8 cellular contexts compared by ENCODE assay signal in the genomic region with DNA sequence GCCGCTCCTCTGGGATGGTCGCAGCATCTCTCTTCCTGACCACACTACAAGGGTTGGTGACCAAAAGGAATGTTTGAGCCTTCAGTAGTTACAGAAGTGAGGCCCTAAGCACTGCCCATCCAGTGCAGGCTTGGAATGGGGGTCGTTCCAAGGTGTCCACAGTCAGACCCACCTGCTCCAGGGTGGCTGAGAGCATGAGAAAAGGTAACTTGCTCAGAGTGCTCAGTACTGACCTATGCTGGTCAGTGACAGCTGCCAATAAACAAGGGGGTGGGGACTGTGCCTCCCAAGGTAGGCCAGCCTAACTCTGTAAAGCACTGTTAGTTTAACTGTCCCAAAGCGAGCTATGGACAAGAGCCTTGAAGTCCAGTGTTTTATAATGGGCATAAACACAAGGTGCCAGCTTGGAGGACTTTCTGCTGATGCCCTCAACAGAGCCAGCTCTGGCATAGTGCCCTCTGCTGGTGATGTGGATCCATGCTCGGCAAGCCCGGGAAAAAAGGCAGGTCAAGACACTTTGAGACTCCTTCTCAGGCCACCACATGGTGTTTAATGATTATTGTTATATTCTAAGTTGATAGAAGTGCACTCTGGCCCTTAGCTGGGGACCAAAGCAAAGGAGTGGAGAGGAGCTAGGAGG.
DNase-seq lines count a peak whose midpoint lies in the region; ATAC-seq and TF ChIP-seq lines count a peak whose summit lies in the region.

No MANE protein-coding gene starts in this region.

- H3K27me3 ChIP-seq in SK-N-SH (ENCODE audit: insufficient read depth) (no peaks in the 10 kb centered on the region), adipocyte (replicated peaks; ENCODE audit: control insufficient read depth, insufficient read depth, low read length) (no peaks in the 10 kb centered on the region), heart right ventricle (peaks cover 0 to 7% (median 0%) of the 10 kb centered on the region in 7 donors), gastrocnemius medialis (no peaks in the 10 kb centered on the region)

- H3K4me3 ChIP-seq in SK-N-SH (ENCODE audit: low read depth in 2 of 2, low read length in 1 of 2) (no peak overlapping the region), adipocyte (ENCODE audit: low read length) (no peak overlapping the region), heart right ventricle (no peak overlapping the region), gastrocnemius medialis (no peak overlapping the region)

- CTCF ChIA-PET in SK-N-SH (lab: Yijun Ruan, JAX), result interaction anchor here (0.6 to 8.6 kb wide), 57 partner anchors 8 to 600 kb away, joined by 3 to 166 read pairs (median 4); no protein-coding TSS in a partner anchor

- H3K9me3 ChIP-seq in SK-N-SH (no peaks in the 10 kb centered on the region), adipocyte (ENCODE audit: control insufficient read depth, low read length) (no peaks in the 10 kb centered on the region), heart right ventricle (no peaks in the 10 kb centered on the region), gastrocnemius medialis (no peaks in the 10 kb centered on the region)

- no peak overlapping the region for H3K4me2 ChIP-seq in SK-N-SH

- H3K27ac ChIP-seq in SK-N-SH (ENCODE audit: low read depth in 2 of 2, low read length in 1 of 2), result no peak overlapping the region
- no peak overlapping the region for H3K27ac ChIP-seq in heart right ventricle
- H3K27ac ChIP-seq in gastrocnemius medialis, result no peak overlapping the region

- no peaks in the 10 kb centered on the region for H3F3A ChIP-seq in SK-N-SH (replicated peaks; ENCODE audit: insufficient read depth)

- peak; percentile 68 for TF ChIP-seq RAD21 in SK-N-SH (IDR thresholded peaks at IDR 0.05; ENCODE audit: low read length)

- no peaks in the 10 kb centered on the region for H3K4me1 ChIP-seq in SK-N-SH (ENCODE audit: control insufficient read depth in 1 of 2, insufficient read depth in 2 of 2, low read depth in 1 of 2, low read length in 1 of 2)
- H3K4me1 ChIP-seq in adipocyte (ENCODE audit: control insufficient read depth, insufficient read depth, low read length), result peaks cover 3% of the 10 kb centered on the region
- no peaks in the 10 kb centered on the region for H3K4me1 ChIP-seq in heart right ventricle
- no peaks in the 10 kb centered on the region for H3K4me1 ChIP-seq in gastrocnemius medialis

- H4K20me1 ChIP-seq in SK-N-SH (ENCODE audit: insufficient read depth), result no peaks in the 10 kb centered on the region

- H3K79me2 ChIP-seq in SK-N-SH (ENCODE audit: insufficient read depth), result no peaks in the 10 kb centered on the region

- intact Hi-C loops in heart right ventricle (cut with DNase I), result loop anchor here (1.0 to 10.0 kb wide), 7 partner anchors 154 to 339 kb away; no protein-coding TSS in a partner anchor
- intact Hi-C loops in gastrocnemius medialis (cut with DNase I; ENCODE audit: low total_unique reads), result loop anchor here (1.0 to 5.0 kb wide), 2 partner anchors 209 to 338 kb away; no protein-coding TSS in a partner anchor

- H2AFZ ChIP-seq in SK-N-SH (ENCODE audit: low read depth), result no peak overlapping the region

- TF ChIP-seq EP300 in SK-N-SH (IDR thresholded peaks at IDR 0.05; ENCODE audit: borderline replicate concordance in 1 of 2, low read depth in 1 of 2, low read length in 1 of 2), result no peak

- H3K9ac ChIP-seq in SK-N-SH, result no peak overlapping the region
- no peak overlapping the region for H3K9ac ChIP-seq in adipocyte (ENCODE audit: low read length)

- 61% methylated on average over 5 of the region's 6 CpGs for WGBS in SK-N-SH (ENCODE audit: low lambda C conversion rate)
- 51% methylated on average over 6 of the region's 6 CpGs for WGBS in heart right ventricle, 2 donors

- no peak for TF ChIP-seq POLR2A in gastrocnemius medialis (IDR thresholded peaks at IDR 0.05)

- peak; percentile 89 for DNase-seq in DMS 273 (lab: John Stamatoyannopoulos, UW; ENCODE audit: unreplicated experiment)
- peak; percentile 59 for DNase-seq in KBM-7
- peak; percentile 45 for DNase-seq in SK-N-SH
- peak; percentile 62 for DNase-seq in adipocyte (ENCODE audit: low read depth)
- DNase-seq in heart right ventricle, result peak; percentile 18 to 44
- DNase-seq in gastrocnemius medialis, result peak; percentile 9 to 24
- no peak for DNase-seq in OCI-M2 (lab: John Stamatoyannopoulos, UW; ENCODE audit: unreplicated experiment)

- POLR2A ChIA-PET in SK-N-SH (lab: Yijun Ruan, JAX), result no interaction called here

- peak; percentile 70 for ATAC-seq in GM21360 (IDR thresholded peaks at IDR 0.05; ENCODE audit: unreplicated experiment)
- ATAC-seq in heart right ventricle, result peak in 6 of 8 donors; percentile 7 to 53 (median 40)
- peak in 1 of 2 donors; percentile 58 for ATAC-seq in gastrocnemius medialis

- H3K36me3 ChIP-seq in SK-N-SH (replicated peaks in 1 of 2; ENCODE audit: control insufficient read depth in 1 of 2, insufficient read depth in 2 of 2, low read length in 1 of 2) (no peaks in the 10 kb centered on the region), adipocyte (ENCODE audit: control insufficient read depth, insufficient read depth, low read length, severe bottlenecking) (no peaks in the 10 kb centered on the region), heart right ventricle (no peaks in the 10 kb centered on the region), gastrocnemius medialis (no peaks in the 10 kb centered on the region)

- in situ Hi-C loops in KBM-7 (cut with MboI; ENCODE audit: low pct_unique_long_range_greater_than_20kb, low sequenced_read_pairs) (loop anchor here (25.0 kb wide), 1 partner anchor 339 kb away; no protein-coding TSS in a partner anchor), gastrocnemius medialis (cut with MboI; ENCODE audit: low sequenced_read_pairs in 4 of 4) (loop anchor here in 3 of 4 donors (5.0 to 10.0 kb wide), 4 partner anchors 207 to 339 kb away; no protein-coding TSS in a partner anchor)

- H3K9me2 ChIP-seq in SK-N-SH, result no peaks in the 10 kb centered on the region

- TF ChIP-seq CTCF in SK-N-SH (IDR thresholded peaks at IDR 0.05) (peak; percentile 80), heart right ventricle (IDR thresholded peaks at IDR 0.05) (peak; percentile 16 to 76 (median 54)), gastrocnemius medialis (IDR thresholded peaks at IDR 0.05 in 4 of 5, conservative IDR thresholded peaks at IDR 0.05 in 1 of 5) (peak; percentile 9 to 54 (median 38))

TF ChIP-seq in SK-N-SH, 30 proteins besides CTCF, POLR2A, EP300 and RAD21:
- TF ChIP-seq SMC3 (IDR thresholded peaks at IDR 0.05; ENCODE audit: low read depth, low read length) (peak; percentile 80), EZH2phosphoT487 (IDR thresholded peaks at IDR 0.05; ENCODE audit: borderline replicate concordance, low read depth) (no peak)
